10 cellular contexts compared by ENCODE assay signal in the genomic region with DNA sequence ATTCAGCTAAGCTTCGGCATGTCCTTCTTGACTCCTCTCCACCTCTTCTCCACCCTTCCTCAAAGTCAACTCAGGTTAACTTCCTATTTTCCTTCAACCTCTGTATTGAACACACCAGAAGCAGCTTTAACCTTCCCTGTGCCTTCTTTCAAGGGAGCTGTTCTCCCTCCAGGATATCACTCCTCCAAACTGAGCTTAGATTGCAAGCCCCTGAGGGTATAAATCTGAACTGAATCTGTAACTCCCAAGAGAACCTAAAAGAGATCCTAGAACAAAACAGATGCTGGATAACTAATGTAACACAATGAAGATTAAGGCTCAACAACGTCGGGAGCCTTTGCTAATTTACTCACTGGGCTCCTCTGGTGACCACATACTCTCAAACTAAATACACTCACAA. TPM values are rescaled to one million over a fixed set of nuclear protein-coding genes. Genes with fewer than 3 reads are reported as not detected.
DNase-seq lines count a peak whose midpoint lies in the region; ATAC-seq and TF ChIP-seq lines count a peak whose summit lies in the region.
"Had no signal": no experiment of that assay in that cellular context is flagged by ENCODE, and none has a peak within 500 bp of the region (broad histone marks: within the 10 kb centered on the region; RNA-seq: fewer than 3 reads in every experiment).

No MANE protein-coding gene starts in this region.

- no peak overlapping the region for H2AFZ ChIP-seq in GM23338
- H2AFZ ChIP-seq in mammary epithelial cell (ENCODE audit: low read depth, low read length) = no peak overlapping the region

- H3K9ac ChIP-seq in mammary epithelial cell (ENCODE audit: insufficient read depth, low read length) = no peak overlapping the region

- no peak overlapping the region for H3K4me3 ChIP-seq in CD4-positive, alpha-beta memory T cell (ENCODE audit: low read length in 2 of 2)
- H3K4me3 ChIP-seq in GM23338 (peak overlapping the region; percentile 65), mammary epithelial cell (replicated peaks in 1 of 3; ENCODE audit: insufficient read depth in 1 of 3, low read depth in 2 of 3, low read length in 3 of 3) (no peak overlapping the region)

- BruUV-seq in mammary epithelial cell (replicated peaks; lab: Mats Ljungman, UMichigan) = no TSS peak

- TF ChIP-seq CTCF in GM23338 (conservative IDR thresholded peaks at IDR 0.05; ENCODE audit: low read depth in 2 of 2) = no peak
- no peak for TF ChIP-seq CTCF in mammary epithelial cell (conservative IDR thresholded peaks at IDR 0.05 in 1 of 2, IDR thresholded peaks at IDR 0.05 in 1 of 2; ENCODE audit: extremely low read depth in 1 of 2, insufficient read depth in 1 of 2, low read depth in 1 of 2, low read length in 2 of 2)

- H3K9me2 ChIP-seq in GM23338 (ENCODE audit: insufficient read depth) = no peaks in the 10 kb centered on the region

- H3K9me3 Mint-ChIP-seq in CD4-positive, alpha-beta memory T cell = no peaks in the 10 kb centered on the region
- H3K9me3 Mint-ChIP-seq in GM23338 (no peaks in the 10 kb centered on the region), memory B cell (no peaks in the 10 kb centered on the region)
- no peaks in the 10 kb centered on the region for H3K9me3 Mint-ChIP-seq in activated naive CD8-positive, alpha-beta T cell treated with anti-CD3 and anti-CD28 coated beads for 36 hours

- peaks cover 18% of the 10 kb centered on the region for H3K4me1 ChIP-seq in CD4-positive, alpha-beta memory T cell (ENCODE audit: insufficient read depth, low read length)
- H3K4me1 ChIP-seq in GM23338 (ENCODE audit: insufficient read depth) = peaks cover 24% of the 10 kb centered on the region
- peaks cover 10% of the 10 kb centered on the region for H3K4me1 ChIP-seq in mammary epithelial cell (ENCODE audit: insufficient read depth, low read length)

- DNase-seq in CD4-positive, alpha-beta memory T cell = no peak
- peak; percentile 28 for DNase-seq in GM23338 (ENCODE audit: low spot score)
- DNase-seq in activated naive CD8-positive, alpha-beta T cell treated with anti-CD3 and anti-CD28 coated beads for 36 hours = no peak
- DNase-seq in memory B cell (ENCODE audit: low spot score in 2 of 2) = no peak
- no peak for DNase-seq in cortex of kidney (lab: John Stamatoyannopoulos, UW)
- no peak for DNase-seq in SHP77 (lab: John Stamatoyannopoulos, UW)
- DNase-seq in stimulated activated CD8-positive, alpha-beta memory T cell treated with anti-CD3 and anti-CD28 coated beads, Interleukin-4, amount 100 ng/mL, for 48 hours = no peak
- no peak for DNase-seq in mammary epithelial cell
- DNase-seq: NK-92 treated with Interleukin-12 subunit alpha and Interleukin-12 subunit beta, amount 100 ng/mL, for 24 hours; stimulated activated CD4-positive, alpha-beta T cell treated with anti-CD3 and anti-CD28 coated beads, Interleukin-4, amount 100 ng/mL, for 24 hours had no signal

- dilution Hi-C loops in mammary epithelial cell (cut with HindIII; ENCODE audit: low sequenced_read_pairs) = no loop called here

- peak overlapping the region in 3 of 7 donors; percentile 15 to 90 (median 31) for H3K27ac Mint-ChIP-seq in CD4-positive, alpha-beta memory T cell
- H3K27ac Mint-ChIP-seq in GM23338 = no peak overlapping the region
- no peak overlapping the region for H3K27ac Mint-ChIP-seq in activated naive CD8-positive, alpha-beta T cell treated with anti-CD3 and anti-CD28 coated beads for 36 hours
- H3K27ac Mint-ChIP-seq in memory B cell = no peak overlapping the region

- peaks cover 4% of the 10 kb centered on the region; the same call in 1 of the 2 replicates for H3F3A ChIP-seq in GM23338 (replicated peaks; ENCODE audit: low read depth)

- no peaks in the 10 kb centered on the region for H3K9me3 ChIP-seq in CD4-positive, alpha-beta memory T cell (ENCODE audit: control insufficient read depth in 1 of 2, low read length in 2 of 2)
- H3K9me3 ChIP-seq in mammary epithelial cell (replicated peaks; ENCODE audit: insufficient read depth, low read length) = no peaks in the 10 kb centered on the region

- intact Hi-C loops in CD4-positive, alpha-beta memory T cell (cut with micrococcal nuclease) = loop anchor here (5.0 kb wide), 2 partner anchors 842 to 1758 kb away; partner anchors contain the start of gene FAM174A
- intact Hi-C loops in mammary epithelial cell (cut with micrococcal nuclease) = no loop called here

- H3K4me1 Mint-ChIP-seq in CD4-positive, alpha-beta memory T cell = peaks cover 13 to 26% (median 21%) of the 10 kb centered on the region in 4 donors
- peaks cover 21% of the 10 kb centered on the region for H3K4me1 Mint-ChIP-seq in GM23338
- H3K4me1 Mint-ChIP-seq in activated naive CD8-positive, alpha-beta T cell treated with anti-CD3 and anti-CD28 coated beads for 36 hours = peaks cover 20% of the 10 kb centered on the region
- peaks cover 16% of the 10 kb centered on the region for H3K4me1 Mint-ChIP-seq in memory B cell

- POLR2A ChIA-PET in CD4-positive, alpha-beta memory T cell (lab: Charles Lee; ENCODE audit: partially characterized antibody) = interaction anchor here (0.7 kb wide), 1 partner anchor 814 kb away, joined by 3 read pairs; no protein-coding TSS in a partner anchor

- no peaks in the 10 kb centered on the region for H3K27me3 ChIP-seq in CD4-positive, alpha-beta memory T cell (ENCODE audit: insufficient read depth, low read length)
- H3K27me3 ChIP-seq in GM23338 (ENCODE audit: insufficient read depth) (peaks cover 8% of the 10 kb centered on the region), mammary epithelial cell (ENCODE audit: insufficient read depth, low read length) (peaks cover 2% of the 10 kb centered on the region)

- no peaks in the 10 kb centered on the region for H3K36me3 Mint-ChIP-seq in CD4-positive, alpha-beta memory T cell
- no peaks in the 10 kb centered on the region for H3K36me3 Mint-ChIP-seq in GM23338 (ENCODE audit: low read depth)
- H3K36me3 Mint-ChIP-seq in activated naive CD8-positive, alpha-beta T cell treated with anti-CD3 and anti-CD28 coated beads for 36 hours = no peaks in the 10 kb centered on the region
- H3K36me3 Mint-ChIP-seq in memory B cell = no peaks in the 10 kb centered on the region

- H3K4me2 ChIP-seq in GM23338 (peak overlapping the region; percentile 62), mammary epithelial cell (ENCODE audit: insufficient read depth, low read depth, low read length) (no peak overlapping the region)

- in situ Hi-C loops in mammary epithelial cell (cut with MboI; ENCODE audit: low sequenced_read_pairs in 2 of 2) = no loop called here

- no peaks in the 10 kb centered on the region for H3K36me3 ChIP-seq in CD4-positive, alpha-beta memory T cell (ENCODE audit: insufficient read depth, low read length)
- H3K36me3 ChIP-seq in GM23338 (ENCODE audit: insufficient read depth) = no peaks in the 10 kb centered on the region
- H3K36me3 ChIP-seq in mammary epithelial cell (ENCODE audit: insufficient read depth, low read length) = no peaks in the 10 kb centered on the region

- H3K27ac ChIP-seq in CD4-positive, alpha-beta memory T cell (ENCODE audit: low read depth, low read length) = no peak overlapping the region
- H3K27ac ChIP-seq in GM23338 (ENCODE audit: low read depth) = peak overlapping the region; percentile 17; the same call in 1 of the 2 replicates
- H3K27ac ChIP-seq in mammary epithelial cell (ENCODE audit: insufficient read depth, low read depth, low read length) = no peak overlapping the region

- WGBS in mammary epithelial cell (ENCODE audit: low coverage, missing lambda C conversion rate) = 87% methylated on average over 3 of the region's 3 CpGs

- H4K20me1 ChIP-seq in GM23338 (replicated peaks; ENCODE audit: insufficient read depth) (no peaks in the 10 kb centered on the region), mammary epithelial cell (ENCODE audit: insufficient read depth, low read length) (no peaks in the 10 kb centered on the region)

- peak overlapping the region; percentile 86 to 91 (median 90) for H3K4me3 Mint-ChIP-seq in CD4-positive, alpha-beta memory T cell
- peak overlapping the region; percentile 94 for H3K4me3 Mint-ChIP-seq in GM23338
- peak overlapping the region; percentile 75 for H3K4me3 Mint-ChIP-seq in activated naive CD8-positive, alpha-beta T cell treated with anti-CD3 and anti-CD28 coated beads for 36 hours
- H3K4me3 Mint-ChIP-seq in memory B cell = peak overlapping the region; percentile 79

- CTCF ChIA-PET in CD4-positive, alpha-beta memory T cell (lab: Charles Lee; ENCODE audit: partially characterized antibody) = interaction anchor here (0.9 to 2.5 kb wide), 4 partner anchors 8 to 19 kb away, joined by 3 to 7 read pairs (median 4); no protein-coding TSS in a partner anchor
- CTCF ChIA-PET in mammary epithelial cell (lab: Charles Lee; ENCODE audit: low non-redundant PET) = no interaction called here

- peaks cover 0 to 2% of the 10 kb centered on the region in 2 donors for H3K27me3 Mint-ChIP-seq in CD4-positive, alpha-beta memory T cell
- peaks cover 8% of the 10 kb centered on the region for H3K27me3 Mint-ChIP-seq in GM23338 (ENCODE audit: insufficient read depth, low read depth, poor library complexity)
- H3K27me3 Mint-ChIP-seq in activated naive CD8-positive, alpha-beta T cell treated with anti-CD3 and anti-CD28 coated beads for 36 hours = peaks cover 15% of the 10 kb centered on the region
- H3K27me3 Mint-ChIP-seq in memory B cell = peaks cover 3% of the 10 kb centered on the region

- ATAC-seq in GM23338 (peak; percentile 1), memory B cell (ENCODE audit: low read depth) (no peak)

- H3K79me2 ChIP-seq in GM23338 (replicated peaks; ENCODE audit: insufficient read depth) (no peaks in the 10 kb centered on the region; the same call in 1 of the 2 replicates), mammary epithelial cell (ENCODE audit: insufficient read depth, low read length) (no peaks in the 10 kb centered on the region)

TF ChIP-seq in GM23338, 12 proteins besides CTCF, POLR2A, EP300 and RAD21 (continues in another document):
- TF ChIP-seq STAT1 (IDR thresholded peaks at IDR 0.05; ENCODE audit: unreplicated experiment) = no peak
- no peak for TF ChIP-seq ZNF114 (CRISPR knock-in tag; IDR thresholded peaks at IDR 0.05)

RNA-seq across cellular contexts. Expression of gene SLCO4C1, which starts 1.1 kb away (rescaled TPM):
- under 1 TPM; 0.23 to 0.30 TPM for total RNA-seq in CD4-positive, alpha-beta memory T cell
- polyA plus RNA-seq in CD4-positive, alpha-beta memory T cell = under 1 TPM; 0.09 to 0.22 TPM
- total RNA-seq in GM23338 (2014; rRNA removed; shearing (Covaris generic)) = 6.7 and 7.8 TPM in 2 replicates
- polyA plus RNA-seq in GM23338 (2016; fragmentation: Nextera tagmentation; extraction: Ambion mirVana) (1.9 and 2.4 TPM in 2 replicates), mammary epithelial cell (0.03 TPM)
- under 1 TPM; 0.24 to 0.29 TPM for total RNA-seq in activated naive CD8-positive, alpha-beta T cell treated with anti-CD3 and anti-CD28 coated beads for 36 hours
- under 1 TPM; 0.07 to 0.33 TPM for total RNA-seq in mammary epithelial cell
- not detected for polyA minus RNA-seq in mammary epithelial cell
